In genomic region chr4:25440478-25441030, GRCh38 we compare ENCODE assay signal across 10 cellular contexts.
DNase-seq lines count a peak whose midpoint lies in the region; ATAC-seq, FAIRE-seq and TF ChIP-seq lines count a peak whose summit lies in the region.
"Had no signal": no experiment of that assay in that cellular context is flagged by ENCODE, and none has a peak within 500 bp of the region (broad histone marks: within the 10 kb centered on the region; RNA-seq: fewer than 3 reads in every experiment).

No MANE protein-coding gene starts in this region.

- H3K79me1 ChIP-seq in H1 (ENCODE audit: low read depth, low read length) (no peaks in the 10 kb centered on the region), mesendoderm (ENCODE audit: low read length) (no peaks in the 10 kb centered on the region)

- H3K4ac ChIP-seq in H1 (replicated peaks; ENCODE audit: insufficient read length, low read depth, low read length) (no peak overlapping the region), mesendoderm (ENCODE audit: low read depth, low read length) (no peak overlapping the region)

- H2AFZ ChIP-seq in H1 (ENCODE audit: low read length): 0 out of 2 replicates have a peak overlapping the region, but pooled peaks have one; percentile 29

- H3K27ac ChIP-seq in H1 (ENCODE audit: low read depth, low read length): no peak overlapping the region
- peak overlapping the region; percentile 7 for H3K27ac ChIP-seq in lower lobe of right lung
- peak overlapping the region in 4 of 8 donors; percentile 6 to 53 (median 37) for H3K27ac ChIP-seq in spleen
- no peak overlapping the region for H3K27ac ChIP-seq in mesendoderm (ENCODE audit: low read depth, low read length)
- H3K27ac ChIP-seq: C4-2B, KMS-11, sigmoid colon had no signal

- TF ChIP-seq EP300 in H1 (IDR thresholded peaks at IDR 0.05; ENCODE audit: borderline replicate concordance in 1 of 2, low read depth in 2 of 2, low read length in 2 of 2): no peak

- H3K36me3 ChIP-seq in H1 (ENCODE audit: control insufficient read depth in 2 of 4, insufficient read depth in 4 of 4, low read length in 3 of 4) (no peaks in the 10 kb centered on the region), lower lobe of right lung (no peaks in the 10 kb centered on the region), spleen (no peaks in the 10 kb centered on the region), mesendoderm (ENCODE audit: control insufficient read depth, insufficient read depth, low read length) (no peaks in the 10 kb centered on the region)
- H3K36me3 ChIP-seq: sigmoid colon had no signal

- H4K5ac ChIP-seq in H1 (ENCODE audit: insufficient read length, low read depth, low read length): no peak overlapping the region
- H4K5ac ChIP-seq in mesendoderm (ENCODE audit: low read length): no peak overlapping the region

- H3K23me2 ChIP-seq in H1 (ENCODE audit: low read depth, low read length): no peaks in the 10 kb centered on the region

- H3K4me2 ChIP-seq in H1 (ENCODE audit: insufficient read depth in 1 of 2, low read depth in 2 of 2, low read length in 2 of 2): no peak overlapping the region
- no peak overlapping the region for H3K4me2 ChIP-seq in mesendoderm (ENCODE audit: low read length)
- H3K4me2 ChIP-seq: KMS-11 had no signal

- H3K79me2 ChIP-seq in H1 (ENCODE audit: control insufficient read depth in 1 of 2, insufficient read depth in 2 of 2, low read length in 2 of 2) (no peaks in the 10 kb centered on the region), mesendoderm (ENCODE audit: control insufficient read depth, insufficient read depth, low read length) (no peaks in the 10 kb centered on the region)

- H3K4me3 ChIP-seq in H1 (ENCODE audit: extremely low read depth in 1 of 4, insufficient read depth in 2 of 4, low read depth in 3 of 4, low read length in 4 of 4): no peak overlapping the region
- no peak overlapping the region for H3K4me3 ChIP-seq in lower lobe of right lung
- no peak overlapping the region for H3K4me3 ChIP-seq in spleen
- no peak overlapping the region for H3K4me3 ChIP-seq in mesendoderm (ENCODE audit: low read length)
- H3K4me3 ChIP-seq: sigmoid colon had no signal

- TF ChIP-seq POLR2A in H1 (IDR thresholded peaks at IDR 0.05; ENCODE audit: control extremely low read depth in 1 of 2, low read depth in 2 of 2, low read length in 2 of 2) (no peak), spleen (IDR thresholded peaks at IDR 0.05) (no peak)

- no peak overlapping the region for H3K9ac ChIP-seq in H1 (replicated peaks in 1 of 4; ENCODE audit: extremely low read depth in 1 of 4, low read depth in 3 of 4, low read length in 3 of 4)
- no peak overlapping the region for H3K9ac ChIP-seq in mesendoderm (ENCODE audit: low read length)
- H3K9ac ChIP-seq: KMS-11 had no signal

- WGBS in H1 (ENCODE audit: extremely low coverage in 1 of 2, insufficient coverage in 1 of 2, insufficient read length in 1 of 2, insufficient replicate concordance in 2 of 2, low coverage in 1 of 2, low lambda C conversion rate in 2 of 2, missing lambda C conversion rate in 1 of 2), 2 experiments: 94% methylated on average over 8 of the region's 8 CpGs; no CpG with 5 or more reads in 1 of the 2 experiments
- 57 to 74% (median 71%) methylated on average over 8 of the region's 8 CpGs for WGBS in spleen, 5 donors
- no CpG with 5 or more reads among the region's 8 CpGs for WGBS in mesendoderm (ENCODE audit: extremely low coverage, insufficient coverage, low lambda C conversion rate)

- H2BK12ac ChIP-seq in H1 (ENCODE audit: low read depth, low read length): peak overlapping the region; percentile 42; the same call in 1 of the 2 replicates

- POLR2A ChIA-PET in H1 (lab: Charles Lee; ENCODE audit: partially characterized antibody): no interaction called here

- H2BK5ac ChIP-seq in H1 (ENCODE audit: low read depth, low read length) (no peak overlapping the region), mesendoderm (ENCODE audit: low read length) (no peak overlapping the region)

- H3K14ac ChIP-seq in H1 (ENCODE audit: insufficient read length): no peak overlapping the region

- H2AK5ac ChIP-seq in H1 (ENCODE audit: low read depth, low read length) (no peak overlapping the region), mesendoderm (ENCODE audit: low read length) (no peak overlapping the region)

- H3K23ac ChIP-seq in H1 (ENCODE audit: insufficient read length) (no peak overlapping the region), mesendoderm (ENCODE audit: low read length) (no peak overlapping the region)

- intact Hi-C loops in lower lobe of right lung (cut with DNase I) (loop anchor here (10.0 kb wide), 3 partner anchors 124 to 324 kb away; partner anchors contain the start of gene SLC34A2), sciatic nerve (cut with DNase I) (loop anchor here (5.0 kb wide), 1 partner anchor 332 kb away; no protein-coding TSS in a partner anchor), spleen (cut with DNase I; ENCODE audit: low total_unique reads) (loop anchor here (5.0 kb wide), 1 partner anchor 327 kb away; no protein-coding TSS in a partner anchor)

- DNase-seq in amniotic epithelial cell (ENCODE audit: low read depth) (peak; percentile 89), H1 (ENCODE audit: low read depth in 1 of 2, low spot score in 2 of 2) (peak in 1 of 2 experiments; percentile 43), lower lobe of right lung (no peak), sciatic nerve (ENCODE audit: low spot score) (no peak), spleen (no peak), mesendoderm (no peak)
- DNase-seq: sigmoid colon had no signal

- ATAC-seq in lower lobe of right lung (peak in 1 of 2 donors; percentile 44), sciatic nerve (peak; percentile 49), HG03354 (IDR thresholded peaks at IDR 0.05; ENCODE audit: poor library complexity, severe bottlenecking, unreplicated experiment) (no peak)

- no peak overlapping the region for H4K91ac ChIP-seq in H1 (replicated peaks; ENCODE audit: insufficient read length, low read length)

- no peaks in the 10 kb centered on the region for H3K27me3 ChIP-seq in H1 (replicated peaks in 1 of 4; ENCODE audit: control insufficient read depth in 3 of 4, extremely low read depth in 1 of 4, insufficient read depth in 3 of 4, low read length in 3 of 4)
- H3K27me3 ChIP-seq in lower lobe of right lung (ENCODE audit: low read depth): no peaks in the 10 kb centered on the region
- H3K27me3 ChIP-seq in spleen (replicated peaks in 1 of 7): no peaks in the 10 kb centered on the region
- H3K27me3 ChIP-seq in mesendoderm (ENCODE audit: insufficient read depth, low read length, poor library complexity): no peaks in the 10 kb centered on the region
- H3K27me3 ChIP-seq: sigmoid colon had no signal

- H2BK120ac ChIP-seq in H1 (replicated peaks; ENCODE audit: low read depth, low read length) (no peak overlapping the region), mesendoderm (ENCODE audit: low read depth, low read length) (no peak overlapping the region)

- CTCF ChIA-PET in H1 (lab: Charles Lee; ENCODE audit: partially characterized antibody): interaction anchor here (0.5 to 11.2 kb wide), 73 partner anchors 9 to 631 kb away, joined by 3 to 248 read pairs (median 5); partner anchors contain the start of gene SLC34A2

- no peak overlapping the region for H2BK20ac ChIP-seq in H1 (ENCODE audit: low read length)

- FAIRE-seq in H1 (lab: Jason Lieb, UNC): no peak

- H2BK15ac ChIP-seq in H1 (ENCODE audit: low read length): peak overlapping the region; percentile 31; the same call in 1 of the 2 replicates
- no peak overlapping the region for H2BK15ac ChIP-seq in mesendoderm (replicated peaks; ENCODE audit: low read depth)

- H4K8ac ChIP-seq in H1 (ENCODE audit: extremely low read depth, insufficient read depth, low read length): no peak overlapping the region
- no peak overlapping the region for H4K8ac ChIP-seq in mesendoderm (ENCODE audit: low read depth, low read length)

- no peaks in the 10 kb centered on the region for H4K20me1 ChIP-seq in H1 (replicated peaks in 1 of 2; ENCODE audit: control insufficient read depth in 1 of 2, insufficient read depth in 2 of 2, low read length in 2 of 2)

- TF ChIP-seq CTCF in H1 (IDR thresholded peaks at IDR 0.05; ENCODE audit: control extremely low read depth in 1 of 3, insufficient read depth in 1 of 3, low read depth in 1 of 3, low read length in 3 of 3): no peak
- no peak for TF ChIP-seq CTCF in lower lobe of right lung (IDR thresholded peaks at IDR 0.05)
- TF ChIP-seq CTCF in spleen (IDR thresholded peaks at IDR 0.05 in 8 of 11, conservative IDR thresholded peaks at IDR 0.05 in 3 of 11): no peak

- TF ChIP-seq RAD21 in H1 (IDR thresholded peaks at IDR 0.05 in 1 of 2, conservative IDR thresholded peaks at IDR 0.05 in 1 of 2; ENCODE audit: low read depth in 2 of 2, low read length in 2 of 2): no peak

- H3K4me1 ChIP-seq in H1 (replicated peaks in 1 of 4; ENCODE audit: control insufficient read depth in 3 of 4, insufficient read depth in 4 of 4, low read length in 3 of 4) (peaks cover 0 to under 1% (median 0%) of the 10 kb centered on the region in 4 experiments; a peak in 2 of 7 replicates), lower lobe of right lung (peaks cover 13% of the 10 kb centered on the region), spleen (peaks cover 0 to 12% (median 6%) of the 10 kb centered on the region in 6 donors), mesendoderm (ENCODE audit: control insufficient read depth, low read depth, low read length) (no peaks in the 10 kb centered on the region)
- H3K4me1 ChIP-seq: sigmoid colon had no signal

- no peak overlapping the region for H3K56ac ChIP-seq in H1 (replicated peaks; ENCODE audit: insufficient read length, low read depth, low read length)
- no peak overlapping the region for H3K56ac ChIP-seq in mesendoderm (ENCODE audit: low read length)

- H3K18ac ChIP-seq in H1 (ENCODE audit: extremely low read depth, low read length): no peak overlapping the region
- no peak overlapping the region for H3K18ac ChIP-seq in mesendoderm (ENCODE audit: low read length)

- H3K9me3 ChIP-seq in H1 (ENCODE audit: insufficient read depth in 2 of 2, low read depth in 1 of 2, low read length in 1 of 2) (no peaks in the 10 kb centered on the region), lower lobe of right lung (no peaks in the 10 kb centered on the region), spleen (peaks cover 0 to 8% (median 6%) of the 10 kb centered on the region in 8 donors)
- H3K9me3 ChIP-seq: sigmoid colon had no signal

TF ChIP-seq in H1, 55 proteins besides CTCF, POLR2A, EP300 and RAD21:
- TF ChIP-seq SP4 (IDR thresholded peaks at IDR 0.05; ENCODE audit: low read length): no peak
- no peak for TF ChIP-seq MAX (IDR thresholded peaks at IDR 0.05)
TF ChIP-seq in H1: peak in this region for 0.
